Comparison of ENCODE assay signal across 2 cellular contexts in genomic region chr3:42033741-42034140, GRCh38.
TF ChIP-seq lines count a peak whose summit lies in the region.

No MANE protein-coding gene starts in this region.

TF ChIP-seq in HCT116, 20 proteins besides CTCF, POLR2A, EP300 and RAD21 (continued from another document):
- TF ChIP-seq CBX3 (IDR thresholded peaks at IDR 0.05; ENCODE audit: low read depth) (no peak), ZFX (IDR thresholded peaks at IDR 0.05) (no peak)

TF ChIP-seq in K562, 482 proteins besides CTCF, POLR2A, EP300 and RAD21 (continued from another document):
- 0 out of 2 replicates have a peak, but pooled peaks have one; percentile 8 for TF ChIP-seq NFE2 (IDR thresholded peaks at IDR 0.05; ENCODE audit: low read depth)
- peak; percentile 55; the same call in 1 of the 2 replicates for TF ChIP-seq ATF3 (IDR thresholded peaks at IDR 0.05)
- TF ChIP-seq ATF3 (CRISPR knock-in tag; conservative IDR thresholded peaks at IDR 0.05): no peak
- peak; percentile 51; the same call in 1 of the 2 replicates for TF ChIP-seq JUND (IDR thresholded peaks at IDR 0.05; ENCODE audit: borderline replicate concordance, low read depth, low read length)
- 0 out of 3 replicates have a peak, but pooled peaks have one; percentile 25 for TF ChIP-seq JUND (tag; IDR thresholded peaks at IDR 0.05; ENCODE audit: borderline replicate concordance, low read depth, low read length)
- no peak for TF ChIP-seq ZC3H8 (IDR thresholded peaks at IDR 0.05)
- TF ChIP-seq FOSL1 (tag; conservative IDR thresholded peaks at IDR 0.05): peak; percentile 73
- TF ChIP-seq RCOR1 (IDR thresholded peaks at IDR 0.05; ENCODE audit: borderline replicate concordance in 1 of 2, low read depth in 2 of 2, low read length in 2 of 2): peak in 1 of 2 experiments; percentile 14; a peak in 1 of 4 replicates
- peak; percentile 55; the same call in 1 of the 2 replicates for TF ChIP-seq CTBP1 (IDR thresholded peaks at IDR 0.05; ENCODE audit: borderline replicate concordance)
- no peak for TF ChIP-seq ESRRA (IDR thresholded peaks at IDR 0.05; ENCODE audit: borderline replicate concordance, low read depth)
- TF ChIP-seq SNRNP70 (optimal IDR thresholded peaks at IDR 0.05; ENCODE audit: low read depth, low read length): no peak
- no peak for TF ChIP-seq ARID2 (IDR thresholded peaks at IDR 0.05)
